ENCODE assay signal across 2 cellular contexts in the genomic region with DNA sequence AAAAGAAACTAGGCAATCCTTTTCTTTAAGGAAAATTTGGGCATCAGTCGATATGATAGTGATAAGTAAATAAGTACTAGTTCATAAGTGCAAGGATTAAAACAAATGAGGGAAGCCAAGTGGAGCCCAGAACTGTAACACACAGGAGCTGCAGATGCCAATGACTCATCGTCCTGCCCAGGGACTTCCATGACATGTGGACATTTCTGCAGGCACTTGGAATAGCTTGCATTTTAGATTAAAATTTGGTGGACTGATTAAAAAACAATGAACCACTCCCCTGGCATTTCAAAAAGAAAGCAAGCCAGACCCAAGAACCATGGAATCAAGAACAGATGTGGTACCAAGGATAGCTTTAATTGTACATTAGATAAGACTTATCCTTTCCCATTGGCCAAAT.
TF ChIP-seq lines count a peak whose summit lies in the region.

No MANE protein-coding gene starts in this region.

TF ChIP-seq in IMR-90, 13 proteins besides CTCF, POLR2A, EP300 and RAD21:
- no peak for TF ChIP-seq SMC3 (IDR thresholded peaks at IDR 0.05; ENCODE audit: low read depth, low read length)
- TF ChIP-seq, protein P1, sequence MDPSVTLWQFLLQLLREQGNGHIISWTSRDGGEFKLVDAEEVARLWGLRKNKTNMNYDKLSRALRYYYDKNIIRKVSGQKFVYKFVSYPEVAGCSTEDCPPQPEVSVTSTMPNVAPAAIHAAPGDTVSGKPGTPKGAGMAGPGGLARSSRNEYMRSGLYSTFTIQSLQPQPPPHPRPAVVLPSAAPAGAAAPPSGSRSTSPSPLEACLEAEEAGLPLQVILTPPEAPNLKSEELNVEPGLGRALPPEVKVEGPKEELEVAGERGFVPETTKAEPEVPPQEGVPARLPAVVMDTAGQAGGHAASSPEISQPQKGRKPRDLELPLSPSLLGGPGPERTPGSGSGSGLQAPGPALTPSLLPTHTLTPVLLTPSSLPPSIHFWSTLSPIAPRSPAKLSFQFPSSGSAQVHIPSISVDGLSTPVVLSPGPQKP (IDR thresholded peaks at IDR 0.05; ENCODE audit: borderline replicate concordance, low read depth, low read length): no peak
- TF ChIP-seq RCOR1 (IDR thresholded peaks at IDR 0.05; ENCODE audit: insufficient replicate concordance, low read length): no peak
- TF ChIP-seq MAFK (IDR thresholded peaks at IDR 0.05; ENCODE audit: low read depth, low read length): no peak
- TF ChIP-seq BHLHE40 (IDR thresholded peaks at IDR 0.05; ENCODE audit: low read depth, low read length): no peak
- TF ChIP-seq FOS (IDR thresholded peaks at IDR 0.05; ENCODE audit: low read depth, low read length): no peak
- TF ChIP-seq, protein P2, sequence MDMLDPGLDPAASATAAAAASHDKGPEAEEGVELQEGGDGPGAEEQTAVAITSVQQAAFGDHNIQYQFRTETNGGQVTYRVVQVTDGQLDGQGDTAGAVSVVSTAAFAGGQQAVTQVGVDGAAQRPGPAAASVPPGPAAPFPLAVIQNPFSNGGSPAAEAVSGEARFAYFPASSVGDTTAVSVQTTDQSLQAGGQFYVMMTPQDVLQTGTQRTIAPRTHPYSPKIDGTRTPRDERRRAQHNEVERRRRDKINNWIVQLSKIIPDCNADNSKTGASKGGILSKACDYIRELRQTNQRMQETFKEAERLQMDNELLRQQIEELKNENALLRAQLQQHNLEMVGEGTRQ (IDR thresholded peaks at IDR 0.05; ENCODE audit: low read depth, low read length): no peak
- TF ChIP-seq MAZ (IDR thresholded peaks at IDR 0.05; ENCODE audit: borderline replicate concordance, low read depth, low read length): no peak
- no peak for TF ChIP-seq CEBPB (IDR thresholded peaks at IDR 0.05; ENCODE audit: low read depth, low read length)
- TF ChIP-seq NFE2L2 (IDR thresholded peaks at IDR 0.05; ENCODE audit: low read depth, low read length): no peak
- TF ChIP-seq MXI1 (IDR thresholded peaks at IDR 0.05; ENCODE audit: borderline replicate concordance, low read depth, low read length): no peak
- TF ChIP-seq CHD1 (IDR thresholded peaks at IDR 0.05; ENCODE audit: low read depth, low read length): no peak
- no peak for TF ChIP-seq RFX5 (IDR thresholded peaks at IDR 0.05; ENCODE audit: low read depth, low read length)

TF ChIP-seq in K562, 482 proteins besides CTCF, POLR2A, EP300 and RAD21:
- TF ChIP-seq TARDBP (IDR thresholded peaks at IDR 0.05): no peak
- TF ChIP-seq, protein P3, sequence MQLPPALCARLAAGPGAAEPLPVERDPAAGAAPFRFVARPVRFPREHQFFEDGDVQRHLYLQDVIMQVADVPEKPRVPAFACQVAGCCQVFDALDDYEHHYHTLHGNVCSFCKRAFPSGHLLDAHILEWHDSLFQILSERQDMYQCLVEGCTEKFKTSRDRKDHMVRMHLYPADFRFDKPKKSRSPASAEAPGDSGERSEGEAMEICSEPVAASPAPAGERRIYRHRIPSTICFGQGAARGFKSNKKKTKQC (CRISPR knock-in tag; IDR thresholded peaks at IDR 0.05): no peak
- peak; percentile 75 for TF ChIP-seq FOSL1 (tag; conservative IDR thresholded peaks at IDR 0.05)
- TF ChIP-seq, protein P4, sequence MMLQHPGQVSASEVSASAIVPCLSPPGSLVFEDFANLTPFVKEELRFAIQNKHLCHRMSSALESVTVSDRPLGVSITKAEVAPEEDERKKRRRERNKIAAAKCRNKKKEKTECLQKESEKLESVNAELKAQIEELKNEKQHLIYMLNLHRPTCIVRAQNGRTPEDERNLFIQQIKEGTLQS (IDR thresholded peaks at IDR 0.05): peak; percentile 56
- TF ChIP-seq, protein P4 (CRISPR knock-in tag; conservative IDR thresholded peaks at IDR 0.05): no peak
- TF ChIP-seq JUND (IDR thresholded peaks at IDR 0.05; ENCODE audit: borderline replicate concordance, low read depth, low read length): peak; percentile 51; the same call in 1 of the 2 replicates
- peak; percentile 66; the same call in 2 of the 3 replicates for TF ChIP-seq JUND (tag; IDR thresholded peaks at IDR 0.05; ENCODE audit: borderline replicate concordance, low read depth, low read length)
TF ChIP-seq in K562: peak in this region for 3.
